13 cellular contexts compared by ENCODE assay signal in the genomic region with DNA sequence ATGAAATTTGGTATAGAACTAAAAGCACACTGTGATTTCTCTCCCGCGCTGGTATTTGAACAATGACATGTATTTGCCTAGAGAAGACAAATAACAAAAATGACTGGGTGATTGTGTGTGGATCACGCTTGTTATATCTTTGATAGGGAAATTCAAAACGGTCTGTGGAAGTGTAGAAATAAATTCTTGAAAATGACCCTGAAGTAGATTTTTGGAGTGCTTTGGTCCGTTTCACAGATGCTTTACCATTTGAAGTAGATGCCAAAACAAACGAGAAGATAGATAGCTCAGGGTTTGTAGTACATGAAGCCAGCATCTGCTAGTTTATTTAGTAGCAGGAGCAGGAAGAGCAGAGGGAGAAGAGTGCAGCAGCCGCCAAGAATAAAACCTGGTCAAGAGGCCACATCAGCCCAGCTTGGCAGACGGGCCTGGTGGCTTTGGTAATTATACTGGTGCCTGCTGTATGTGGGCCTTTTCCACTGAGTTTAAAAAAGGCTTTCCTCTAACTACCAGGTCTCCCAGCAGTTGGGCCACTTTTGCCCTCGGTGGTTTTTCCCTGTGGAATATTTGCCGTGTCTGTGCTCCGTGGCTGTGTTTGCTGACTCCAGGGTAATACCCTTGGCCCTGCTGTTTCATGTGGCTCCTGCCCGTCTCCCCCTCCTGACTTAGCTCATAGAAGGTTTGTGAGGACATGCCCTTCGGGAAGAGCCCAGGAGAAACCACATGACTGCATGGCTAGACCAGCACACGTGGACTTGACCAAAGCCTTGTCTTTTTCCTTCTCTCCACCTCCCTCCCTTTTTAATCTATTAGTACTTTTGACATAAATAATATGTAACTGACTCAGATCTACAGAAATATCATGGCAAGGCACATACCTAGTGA.
A peak's percentile ranks its signal among the peaks of the same experiment; 100 is the strongest.
DNase-seq lines count a peak whose midpoint lies in the region; ATAC-seq and TF ChIP-seq lines count a peak whose summit lies in the region.
"Had no signal": no experiment of that assay in that cellular context is flagged by ENCODE, and none has a peak within 500 bp of the region (broad histone marks: within the 10 kb centered on the region; RNA-seq: fewer than 3 reads in every experiment).

No MANE protein-coding gene starts in this region.

- H3K27me3 Mint-ChIP-seq in MCF 10A (ENCODE audit: insufficient read depth, unreplicated experiment) = no peaks in the 10 kb centered on the region
- H3K27me3 Mint-ChIP-seq: central memory CD8-positive, alpha-beta T cell had no signal

- dilution Hi-C loops in mammary epithelial cell (cut with HindIII; ENCODE audit: low sequenced_read_pairs) = no loop called here

- POLR2A ChIA-PET in MCF 10A (lab: Yijun Ruan, JAX) = interaction anchor here (1.4 to 3.0 kb wide), 2 partner anchors 15 to 18 kb away, joined by 3 to 17 read pairs; no protein-coding TSS in a partner anchor

- TF ChIP-seq POLR2A in breast epithelium (IDR thresholded peaks at IDR 0.05) (no peak), right lobe of liver (IDR thresholded peaks at IDR 0.05) (no peak)

- BruUV-seq in mammary epithelial cell (replicated peaks; lab: Mats Ljungman, UMichigan) = no TSS peak
- BruUV-seq in MCF 10A (replicated peaks; lab: Mats Ljungman, UMichigan) = no TSS peak

- intact Hi-C loops in breast epithelium (cut with DNase I; ENCODE audit: low total_unique reads) (no loop called here), mammary epithelial cell (cut with micrococcal nuclease) (no loop called here), right lobe of liver (cut with DNase I) (no loop called here), aorta (cut with DNase I) (loop anchor here in 1 of 2 donors (10.0 kb wide), 1 partner anchor 293 kb away; a partner anchor contains a TSS), MCF 10A (cut with micrococcal nuclease) (no loop called here)

- H3K4me3 ChIP-seq in breast epithelium = peak overlapping the region in 1 of 3 donors; percentile 13
- no peak overlapping the region for H3K4me3 ChIP-seq in mammary epithelial cell (replicated peaks in 1 of 3; ENCODE audit: insufficient read depth in 1 of 3, low read depth in 2 of 3, low read length in 3 of 3)
- H3K4me3 ChIP-seq in astrocyte of the spinal cord (ENCODE audit: low read depth, low read length) = no peak overlapping the region
- no peak overlapping the region for H3K4me3 ChIP-seq in right lobe of liver
- no peak overlapping the region for H3K4me3 ChIP-seq in aorta (ENCODE audit: low read length in 2 of 2)

- peaks cover 8% of the 10 kb centered on the region for H3K4me1 Mint-ChIP-seq in MCF 10A (ENCODE audit: insufficient read depth, unreplicated experiment)
- H3K4me1 Mint-ChIP-seq: central memory CD8-positive, alpha-beta T cell had no signal

- no peak overlapping the region for H3K27ac Mint-ChIP-seq in MCF 10A (ENCODE audit: low read depth, unreplicated experiment)

- H3K4me2 ChIP-seq in mammary epithelial cell (ENCODE audit: insufficient read depth, low read depth, low read length) = no peak overlapping the region

- no peaks in the 10 kb centered on the region for H3K36me3 Mint-ChIP-seq in MCF 10A (ENCODE audit: insufficient read depth, unreplicated experiment)

- peak overlapping the region; percentile 71 to 76 for H3K27ac ChIP-seq in breast epithelium
- H3K27ac ChIP-seq in mammary epithelial cell (ENCODE audit: insufficient read depth, low read depth, low read length) = no peak overlapping the region
- no peak overlapping the region for H3K27ac ChIP-seq in right lobe of liver
- H3K27ac ChIP-seq in aorta (ENCODE audit: low read depth in 1 of 2, low read length in 2 of 2) = peak overlapping the region; percentile 89 to 97

- no peak for TF ChIP-seq CTCF in breast epithelium (IDR thresholded peaks at IDR 0.05)
- no peak for TF ChIP-seq CTCF in mammary epithelial cell (conservative IDR thresholded peaks at IDR 0.05 in 1 of 2, IDR thresholded peaks at IDR 0.05 in 1 of 2; ENCODE audit: extremely low read depth in 1 of 2, insufficient read depth in 1 of 2, low read depth in 1 of 2, low read length in 2 of 2)
- TF ChIP-seq CTCF in astrocyte of the spinal cord (IDR thresholded peaks at IDR 0.05; ENCODE audit: low read depth, low read length) = no peak
- no peak for TF ChIP-seq CTCF in right lobe of liver (IDR thresholded peaks at IDR 0.05)
- no peak for TF ChIP-seq CTCF in MCF 10A (IDR thresholded peaks at IDR 0.05; ENCODE audit: unreplicated experiment)

- H3K36me3 ChIP-seq in breast epithelium (no peaks in the 10 kb centered on the region), mammary epithelial cell (ENCODE audit: insufficient read depth, low read length) (no peaks in the 10 kb centered on the region), right lobe of liver (no peaks in the 10 kb centered on the region), aorta (ENCODE audit: control insufficient read depth in 1 of 2, insufficient read depth in 2 of 2, low read length in 1 of 2) (no peaks in the 10 kb centered on the region)

- H3K4me1 ChIP-seq in breast epithelium = peaks cover 5 to 9% of the 10 kb centered on the region in 2 donors
- peaks cover 22% of the 10 kb centered on the region for H3K4me1 ChIP-seq in mammary epithelial cell (ENCODE audit: insufficient read depth, low read length)
- H3K4me1 ChIP-seq in right lobe of liver = peaks cover 0 to 7% (median 0%) of the 10 kb centered on the region in 4 donors
- H3K4me1 ChIP-seq in aorta (ENCODE audit: control insufficient read depth in 1 of 2, insufficient read depth in 2 of 2, low read length in 2 of 2) = peaks cover 8 to 18% of the 10 kb centered on the region in 2 donors

- no peak overlapping the region for H2AFZ ChIP-seq in mammary epithelial cell (ENCODE audit: low read depth, low read length)

- H3K9me3 ChIP-seq in breast epithelium = no peaks in the 10 kb centered on the region
- no peaks in the 10 kb centered on the region for H3K9me3 ChIP-seq in mammary epithelial cell (replicated peaks; ENCODE audit: insufficient read depth, low read length)
- no peaks in the 10 kb centered on the region for H3K9me3 ChIP-seq in right lobe of liver
- H3K9me3 ChIP-seq in aorta (ENCODE audit: control insufficient read depth, low read length) = no peaks in the 10 kb centered on the region

- H3K9me3 Mint-ChIP-seq in MCF 10A (ENCODE audit: unreplicated experiment) = no peaks in the 10 kb centered on the region
- H3K9me3 Mint-ChIP-seq: central memory CD8-positive, alpha-beta T cell had no signal

- no peak overlapping the region for H3K4me3 Mint-ChIP-seq in MCF 10A (ENCODE audit: unreplicated experiment)
- H3K4me3 Mint-ChIP-seq: central memory CD8-positive, alpha-beta T cell had no signal

- in situ Hi-C loops in mammary epithelial cell (cut with MboI; ENCODE audit: low sequenced_read_pairs in 2 of 2) = no loop called here
- in situ Hi-C loops in astrocyte of the spinal cord (cut with HindIII; ENCODE audit: low sequenced_read_pairs) = no loop called here

- DNase-seq in breast epithelium (ENCODE audit: low spot score in 2 of 2) = no peak
- DNase-seq in mammary epithelial cell = no peak
- DNase-seq in astrocyte of the spinal cord (ENCODE audit: low read depth, low spot score) = peak; percentile 83
- DNase-seq in right lobe of liver = no peak
- DNase-seq in aorta = peak in 1 of 2 donors; percentile 53
- no peak for DNase-seq in activated CD8-positive, alpha-beta memory T cell treated with anti-CD3 and anti-CD28 coated beads for 24 hours
- DNase-seq in MCF 10A (ENCODE audit: unreplicated experiment) = no peak
- DNase-seq: activated CD4-positive, alpha-beta T cell treated with anti-CD3 and anti-CD28 coated beads, Interleukin-2, amount 50 U/mL, for 4 hours; AML-193; small intestine; substantia nigra had no signal

- peak in 3 of 4 donors; percentile 43 to 75 (median 71) for ATAC-seq in right lobe of liver
- peak; percentile 50 for ATAC-seq in aorta (ENCODE audit: low FRiP score)
- no peak for ATAC-seq in GM21423 (IDR thresholded peaks at IDR 0.05; ENCODE audit: unreplicated experiment)

- WGBS in mammary epithelial cell (ENCODE audit: low coverage, missing lambda C conversion rate) = 86% methylated on average over 14 of the region's 14 CpGs
- WGBS in right lobe of liver (ENCODE audit: insufficient coverage, low coverage, low lambda C conversion rate, missing lambda C conversion rate) = 30% methylated on average over 10 of the region's 14 CpGs
- WGBS in aorta, 2 donors = 5 to 11% methylated on average over 14 of the region's 14 CpGs

- H4K20me1 ChIP-seq in mammary epithelial cell (ENCODE audit: insufficient read depth, low read length) = no peaks in the 10 kb centered on the region

- no peaks in the 10 kb centered on the region for H3K79me2 ChIP-seq in mammary epithelial cell (ENCODE audit: insufficient read depth, low read length)

- CTCF ChIA-PET in mammary epithelial cell (lab: Charles Lee; ENCODE audit: low non-redundant PET) (no interaction called here), MCF 10A (lab: Yijun Ruan, JAX) (interaction anchor here (0.6 kb wide), 1 partner anchor 913 kb away, joined by 3 read pairs; no protein-coding TSS in a partner anchor)

- no peaks in the 10 kb centered on the region for H3K27me3 ChIP-seq in breast epithelium
- H3K27me3 ChIP-seq in mammary epithelial cell (ENCODE audit: insufficient read depth, low read length) = no peaks in the 10 kb centered on the region
- no peaks in the 10 kb centered on the region for H3K27me3 ChIP-seq in right lobe of liver
- no peaks in the 10 kb centered on the region for H3K27me3 ChIP-seq in aorta (ENCODE audit: control insufficient read depth in 1 of 2, insufficient read depth in 2 of 2, low read length in 1 of 2)

- H3K9ac ChIP-seq in mammary epithelial cell (ENCODE audit: insufficient read depth, low read length) = no peak overlapping the region

Comparison
In these comparisons a context has a peak if more than half of its experiments do, and no peak if none do; other contexts are left out.
1. H3K27ac ChIP-seq: peak in breast epithelium (2 of 2) and aorta (2 of 2); none in mammary epithelial cell (single experiment) and right lobe of liver (0 of 3).